21 cellular contexts compared by ENCODE assay signal in the genomic region with DNA sequence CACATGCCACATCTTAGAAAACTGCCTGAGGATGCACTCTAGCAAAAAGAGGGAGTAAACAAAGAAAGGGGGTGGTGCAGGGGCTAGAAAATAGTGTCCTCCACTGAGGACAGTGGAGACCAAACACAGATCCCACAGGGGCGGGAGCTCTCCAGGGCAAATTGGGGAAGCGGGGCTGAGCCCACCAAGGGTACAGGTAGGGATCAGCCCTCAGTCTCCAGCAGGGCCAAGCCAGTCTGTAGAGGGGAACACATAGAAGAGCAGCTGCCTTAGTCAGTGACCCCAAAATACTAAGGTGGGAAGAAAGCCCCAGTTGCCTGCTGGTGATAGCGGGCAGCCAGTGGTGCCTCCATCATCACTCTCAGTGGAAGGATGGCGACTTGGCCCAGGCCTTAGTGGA.
DNase-seq lines count a peak whose midpoint lies in the region; ATAC-seq and TF ChIP-seq lines count a peak whose summit lies in the region.
"Had no signal": no experiment of that assay in that cellular context is flagged by ENCODE, and none has a peak within 500 bp of the region (broad histone marks: within the 10 kb centered on the region; RNA-seq: fewer than 3 reads in every experiment).

No MANE protein-coding gene starts in this region.

- no peak for TF ChIP-seq CTCF in activated CD8-positive, alpha-beta T cell treated with anti-CD3 and anti-CD28 coated beads for 36 hours (IDR thresholded peaks at IDR 0.05)
- no peak for TF ChIP-seq CTCF in osteocyte (IDR thresholded peaks at IDR 0.05)

- H3K36me3 Mint-ChIP-seq in activated CD8-positive, alpha-beta T cell treated with anti-CD3 and anti-CD28 coated beads, Interleukin-2, amount 10 ng/mL, durations not matched to agents 7 days and 5 days (ENCODE audit: low read depth): no peaks in the 10 kb centered on the region
- H3K36me3 Mint-ChIP-seq in activated CD8-positive, alpha-beta T cell treated with anti-CD3 and anti-CD28 coated beads for 36 hours (ENCODE audit: low read depth): no peaks in the 10 kb centered on the region
- H3K36me3 Mint-ChIP-seq in osteocyte (ENCODE audit: unreplicated experiment): no peaks in the 10 kb centered on the region
- H3K36me3 Mint-ChIP-seq in activated T-helper 2 cell treated with anti-CD3 and anti-CD28 coated beads, Interferon-gamma antibody, Interleukin-2, Interleukin-4, amounts not matched to agents 10 μg/mL and 5 μg/mL and 100 μg/mL, durations not matched to agents 14 hours and 24 hours and 36 hours (ENCODE audit: low read depth): no peaks in the 10 kb centered on the region
- H3K36me3 Mint-ChIP-seq: CD14-positive monocyte; CD4-positive, alpha-beta memory T cell; CD4-positive, CD25-positive, alpha-beta regulatory T cell; CD8-positive, alpha-beta memory T cell had no signal

- CTCF ChIA-PET in activated CD8-positive, alpha-beta T cell treated with anti-CD3 and anti-CD28 coated beads, Interleukin-2, amount 10 ng/mL, durations not matched to agents 7 days and 5 days (lab: Charles Lee): no interaction called here
- CTCF ChIA-PET in activated CD8-positive, alpha-beta T cell treated with anti-CD3 and anti-CD28 coated beads for 36 hours (lab: Charles Lee): no interaction called here

- H3K4me3 Mint-ChIP-seq in activated CD8-positive, alpha-beta T cell treated with anti-CD3 and anti-CD28 coated beads, Interleukin-2, amount 10 ng/mL, durations not matched to agents 7 days and 5 days: no peak overlapping the region
- H3K4me3 Mint-ChIP-seq in activated CD8-positive, alpha-beta T cell treated with anti-CD3 and anti-CD28 coated beads for 36 hours: no peak overlapping the region
- no peak overlapping the region for H3K4me3 Mint-ChIP-seq in osteocyte (ENCODE audit: unreplicated experiment)
- no peak overlapping the region for H3K4me3 Mint-ChIP-seq in activated T-helper 2 cell treated with anti-CD3 and anti-CD28 coated beads, Interferon-gamma antibody, Interleukin-2, Interleukin-4, amounts not matched to agents 10 μg/mL and 5 μg/mL and 100 μg/mL, durations not matched to agents 14 hours and 24 hours and 36 hours (ENCODE audit: low read depth)
- H3K4me3 Mint-ChIP-seq: CD14-positive monocyte; CD4-positive, alpha-beta memory T cell; CD4-positive, CD25-positive, alpha-beta regulatory T cell; CD8-positive, alpha-beta memory T cell had no signal

- H3K9me3 Mint-ChIP-seq in activated CD8-positive, alpha-beta T cell treated with anti-CD3 and anti-CD28 coated beads, Interleukin-2, amount 10 ng/mL, durations not matched to agents 7 days and 5 days (ENCODE audit: insufficient read depth): no peaks in the 10 kb centered on the region
- no peaks in the 10 kb centered on the region for H3K9me3 Mint-ChIP-seq in activated CD8-positive, alpha-beta T cell treated with anti-CD3 and anti-CD28 coated beads for 36 hours
- H3K9me3 Mint-ChIP-seq in osteocyte (ENCODE audit: unreplicated experiment): no peaks in the 10 kb centered on the region
- no peaks in the 10 kb centered on the region for H3K9me3 Mint-ChIP-seq in activated T-helper 2 cell treated with anti-CD3 and anti-CD28 coated beads, Interferon-gamma antibody, Interleukin-2, Interleukin-4, amounts not matched to agents 10 μg/mL and 5 μg/mL and 100 μg/mL, durations not matched to agents 14 hours and 24 hours and 36 hours

- no peaks in the 10 kb centered on the region for H3K4me1 Mint-ChIP-seq in activated CD8-positive, alpha-beta T cell treated with anti-CD3 and anti-CD28 coated beads, Interleukin-2, amount 10 ng/mL, durations not matched to agents 7 days and 5 days (ENCODE audit: low read depth)
- no peaks in the 10 kb centered on the region for H3K4me1 Mint-ChIP-seq in activated CD8-positive, alpha-beta T cell treated with anti-CD3 and anti-CD28 coated beads for 36 hours (ENCODE audit: low read depth)
- H3K4me1 Mint-ChIP-seq in osteocyte (ENCODE audit: unreplicated experiment): peaks cover 3% of the 10 kb centered on the region
- H3K4me1 Mint-ChIP-seq in activated T-helper 2 cell treated with anti-CD3 and anti-CD28 coated beads, Interferon-gamma antibody, Interleukin-2, Interleukin-4, amounts not matched to agents 10 μg/mL and 5 μg/mL and 100 μg/mL, durations not matched to agents 14 hours and 24 hours and 36 hours (ENCODE audit: low read depth): peaks cover 2% of the 10 kb centered on the region
- H3K4me1 Mint-ChIP-seq: CD14-positive monocyte; CD4-positive, alpha-beta memory T cell; CD4-positive, CD25-positive, alpha-beta regulatory T cell; CD8-positive, alpha-beta memory T cell had no signal

- POLR2A ChIA-PET in activated CD8-positive, alpha-beta T cell treated with anti-CD3 and anti-CD28 coated beads, Interleukin-2, amount 10 ng/mL, durations not matched to agents 7 days and 5 days (lab: Charles Lee): no interaction called here
- POLR2A ChIA-PET in activated CD8-positive, alpha-beta T cell treated with anti-CD3 and anti-CD28 coated beads for 36 hours (lab: Charles Lee): interaction anchor here (0.6 to 1.3 kb wide), 2 partner anchors 26 to 34 kb away, joined by 3 to 4 read pairs; no protein-coding TSS in a partner anchor

- ATAC-seq in activated CD8-positive, alpha-beta T cell treated with anti-CD3 and anti-CD28 coated beads, Interleukin-2, amount 10 ng/mL, durations not matched to agents 7 days and 5 days: no peak
- ATAC-seq in activated CD8-positive, alpha-beta T cell treated with anti-CD3 and anti-CD28 coated beads for 36 hours: no peak
- no peak for ATAC-seq in GM21825 (IDR thresholded peaks at IDR 0.05; ENCODE audit: unreplicated experiment)
- ATAC-seq: A549, GM12878 had no signal

- no peak overlapping the region for H3K27ac Mint-ChIP-seq in activated CD8-positive, alpha-beta T cell treated with anti-CD3 and anti-CD28 coated beads, Interleukin-2, amount 10 ng/mL, durations not matched to agents 7 days and 5 days
- no peak overlapping the region for H3K27ac Mint-ChIP-seq in activated CD8-positive, alpha-beta T cell treated with anti-CD3 and anti-CD28 coated beads for 36 hours
- H3K27ac Mint-ChIP-seq in osteocyte (ENCODE audit: unreplicated experiment): no peak overlapping the region
- H3K27ac Mint-ChIP-seq in activated T-helper 2 cell treated with anti-CD3 and anti-CD28 coated beads, Interferon-gamma antibody, Interleukin-2, Interleukin-4, amounts not matched to agents 10 μg/mL and 5 μg/mL and 100 μg/mL, durations not matched to agents 14 hours and 24 hours and 36 hours: no peak overlapping the region
- H3K27ac Mint-ChIP-seq: CD14-positive monocyte; CD4-positive, alpha-beta memory T cell; CD4-positive, CD25-positive, alpha-beta regulatory T cell; CD8-positive, alpha-beta memory T cell had no signal

- peak; percentile 4 for DNase-seq in activated CD8-positive, alpha-beta T cell treated with anti-CD3 and anti-CD28 coated beads, Interleukin-2, amount 10 ng/mL, durations not matched to agents 7 days and 5 days
- DNase-seq in activated CD8-positive, alpha-beta T cell treated with anti-CD3 and anti-CD28 coated beads for 36 hours: no peak
- peak; percentile 60 for DNase-seq in osteocyte (ENCODE audit: extremely low spot score, unreplicated experiment)
- DNase-seq in activated T-helper 2 cell treated with anti-CD3 and anti-CD28 coated beads, Interferon-gamma antibody, Interleukin-2, Interleukin-4, amounts not matched to agents 10 μg/mL and 5 μg/mL and 100 μg/mL, durations not matched to agents 14 hours and 24 hours and 36 hours (ENCODE audit: low spot score): no peak
- DNase-seq: BE2C; C1 segment of cervical spinal cord; CD4-positive, alpha-beta memory T cell; CD4-positive, CD25-positive, alpha-beta regulatory T cell; CD8-positive, alpha-beta memory T cell; COR-L47; DMS 273 treated with DMSO at 0.1 percent for 48 hours; DMS153; DMS53; DMS79; DND-41; EL; GDM1 had no signal

- intact Hi-C loops in activated CD8-positive, alpha-beta T cell treated with anti-CD3 and anti-CD28 coated beads for 36 hours (cut with micrococcal nuclease): no loop called here
- intact Hi-C loops in activated T-helper 2 cell treated with anti-CD3 and anti-CD28 coated beads, Interferon-gamma antibody, Interleukin-2, Interleukin-4, amounts not matched to agents 10 μg/mL and 5 μg/mL and 100 μg/mL, durations not matched to agents 14 hours and 24 hours and 36 hours (cut with micrococcal nuclease): no loop called here

- H3K27me3 Mint-ChIP-seq in activated CD8-positive, alpha-beta T cell treated with anti-CD3 and anti-CD28 coated beads, Interleukin-2, amount 10 ng/mL, durations not matched to agents 7 days and 5 days (ENCODE audit: low read depth): no peaks in the 10 kb centered on the region
- H3K27me3 Mint-ChIP-seq in activated CD8-positive, alpha-beta T cell treated with anti-CD3 and anti-CD28 coated beads for 36 hours: peaks cover 2% of the 10 kb centered on the region
- H3K27me3 Mint-ChIP-seq in osteocyte (ENCODE audit: unreplicated experiment): peaks cover 3% of the 10 kb centered on the region
- no peaks in the 10 kb centered on the region for H3K27me3 Mint-ChIP-seq in activated T-helper 2 cell treated with anti-CD3 and anti-CD28 coated beads, Interferon-gamma antibody, Interleukin-2, Interleukin-4, amounts not matched to agents 10 μg/mL and 5 μg/mL and 100 μg/mL, durations not matched to agents 14 hours and 24 hours and 36 hours (ENCODE audit: low read depth)

Comparison
In these comparisons a context has a peak if more than half of its experiments do, and no peak if none do; other contexts are left out.
1. DNase-seq: peak in activated CD8-positive, alpha-beta T cell treated with anti-CD3 and anti-CD28 coated beads, Interleukin-2, amount 10 ng/mL, durations not matched to agents 7 days and 5 days (single experiment) and osteocyte (single experiment); none in activated CD8-positive, alpha-beta T cell treated with anti-CD3 and anti-CD28 coated beads for 36 hours (single experiment) and activated T-helper 2 cell treated with anti-CD3 and anti-CD28 coated beads, Interferon-gamma antibody, Interleukin-2, Interleukin-4, amounts not matched to agents 10 μg/mL and 5 μg/mL and 100 μg/mL, durations not matched to agents 14 hours and 24 hours and 36 hours (single experiment).